ENCODE assay signal across 9 cellular contexts in genomic region chr7:12403287-12404181, GRCh38. TPM values are rescaled to one million over a fixed set of nuclear protein-coding genes. Genes with fewer than 3 reads are reported as not detected.
A peak's percentile ranks its signal among the peaks of the same experiment; 100 is the strongest.
DNase-seq lines count a peak whose midpoint lies in the region; ATAC-seq and TF ChIP-seq lines count a peak whose summit lies in the region.
"Had no signal": no experiment of that assay in that cellular context is flagged by ENCODE, and none has a peak within 500 bp of the region (broad histone marks: within the 10 kb centered on the region; RNA-seq: fewer than 3 reads in every experiment).

TSS of gene VWDE (minus strand) at chr7:12403865. CDS start at chr7:12403716, 149 bp downstream.

- H3K9ac ChIP-seq in iPS-20b (ENCODE audit: low read depth, low read length) (peak within 1 kb of the TSS; percentile 85), smooth muscle cell (ENCODE audit: low read depth) (no peak within 1 kb of the TSS)

- peak within 1 kb of the TSS; percentile 71 for H2AFZ ChIP-seq in smooth muscle cell (ENCODE audit: low read depth)

- TF ChIP-seq POLR2A in gastroesophageal sphincter (IDR thresholded peaks at IDR 0.05): no peak

- ATAC-seq in GM19438 (IDR thresholded peaks at IDR 0.05; ENCODE audit: low read depth, unreplicated experiment) (peak; percentile 66), SK-N-SH treated with all-trans-retinoic acid at 6 μM for 48 hours (peak; percentile 77), gastroesophageal sphincter (no peak)

- no peak for TF ChIP-seq EP300 in gastroesophageal sphincter (IDR thresholded peaks at IDR 0.05)

- H3K4me1 ChIP-seq in A673 (ENCODE audit: insufficient read depth, low read length, poor library complexity, severe bottlenecking) (no peaks in the 10 kb centered on the region), iPS-20b (ENCODE audit: insufficient read depth, low read length) (peaks cover 2% of the 10 kb centered on the region; the same call in 1 of the 2 replicates), smooth muscle cell (ENCODE audit: low read depth) (peaks cover 8% of the 10 kb centered on the region), gastroesophageal sphincter (peaks cover 0 to 14% (median 0%) of the 10 kb centered on the region in 3 donors)

- H3K9me3 ChIP-seq in A673 (ENCODE audit: low read depth, low read length, poor library complexity, severe bottlenecking) (no peaks in the 10 kb centered on the region), MG63 (no peaks in the 10 kb centered on the region; the same call in 1 of the 2 replicates), iPS-20b (ENCODE audit: insufficient read depth, low read depth, low read length) (peaks cover under 1% of the 10 kb centered on the region; the same call in 1 of the 2 replicates), smooth muscle cell (replicated peaks; ENCODE audit: low read depth) (no peaks in the 10 kb centered on the region), gastroesophageal sphincter (peaks cover 0 to under 1% (median 0%) of the 10 kb centered on the region in 3 donors)

- no TSS peak for BruUV-seq in A673 (replicated peaks; lab: Mats Ljungman, UMichigan)

- H3K36me3 ChIP-seq in A673 (ENCODE audit: insufficient read depth, low read length, poor library complexity, severe bottlenecking): no peaks in the 10 kb centered on the region
- no peaks in the 10 kb centered on the region for H3K36me3 ChIP-seq in MG63
- peaks cover 3% of the 10 kb centered on the region; the same call in 1 of the 2 replicates for H3K36me3 ChIP-seq in iPS-20b (ENCODE audit: insufficient read depth, low read depth, low read length)
- no peaks in the 10 kb centered on the region for H3K36me3 ChIP-seq in smooth muscle cell (ENCODE audit: low read depth)
- H3K36me3 ChIP-seq in gastroesophageal sphincter: no peaks in the 10 kb centered on the region

- H3K27me3 ChIP-seq in A673 (replicated peaks; ENCODE audit: insufficient read depth, low read depth, low read length, poor library complexity): peaks cover 8% of the 10 kb centered on the region
- H3K27me3 ChIP-seq in MG63: peaks cover 35% of the 10 kb centered on the region
- H3K27me3 ChIP-seq in iPS-20b (ENCODE audit: insufficient read depth, low read length): peaks cover 17% of the 10 kb centered on the region; the same call in 1 of the 2 replicates
- H3K27me3 ChIP-seq in smooth muscle cell (ENCODE audit: low read depth): peaks cover 65% of the 10 kb centered on the region
- H3K27me3 ChIP-seq in gastroesophageal sphincter: peaks cover 20% of the 10 kb centered on the region

- H4K20me1 ChIP-seq in smooth muscle cell (ENCODE audit: low read depth): no peaks in the 10 kb centered on the region

- intact Hi-C loops in A673 (cut with micrococcal nuclease; ENCODE audit: unreplicated experiment): no loop called here

- peak within 1 kb of the TSS; percentile 40 for H3K4me3 ChIP-seq in A673 (ENCODE audit: low read depth, low read length, poor library complexity, severe bottlenecking)
- peak within 1 kb of the TSS; percentile 20 for H3K4me3 ChIP-seq in MG63
- peak within 1 kb of the TSS; percentile 86 for H3K4me3 ChIP-seq in iPS-20b (ENCODE audit: low read length)
- peak within 1 kb of the TSS; percentile 52 for H3K4me3 ChIP-seq in smooth muscle cell
- peak within 1 kb of the TSS in 1 of 2 donors; percentile 46 for H3K4me3 ChIP-seq in gastroesophageal sphincter

- no peak within 1 kb of the TSS for H3K27ac ChIP-seq in A673 (ENCODE audit: low read depth, low read length, poor library complexity, severe bottlenecking)
- H3K27ac ChIP-seq in iPS-20b (ENCODE audit: low read length): no peak within 1 kb of the TSS
- no peak within 1 kb of the TSS for H3K27ac ChIP-seq in smooth muscle cell (ENCODE audit: low read depth)
- no peak within 1 kb of the TSS for H3K27ac ChIP-seq in gastroesophageal sphincter

- TF ChIP-seq CTCF in A673 (conservative IDR thresholded peaks at IDR 0.05; ENCODE audit: low read depth, low read length) (0 out of 2 replicates have a peak, but pooled peaks have one; percentile 11), smooth muscle cell (IDR thresholded peaks at IDR 0.05; ENCODE audit: borderline replicate concordance, insufficient read depth, poor library complexity, severe bottlenecking) (no peak), gastroesophageal sphincter (IDR thresholded peaks at IDR 0.05) (no peak)

- H3K79me2 ChIP-seq in smooth muscle cell (ENCODE audit: low read depth): no peaks in the 10 kb centered on the region

- DNase-seq in A673 (ENCODE audit: low spot score) (peak; percentile 16), MG63 (peak; percentile 2), amniotic epithelial cell (ENCODE audit: low read depth) (peak; percentile 9), smooth muscle cell (lab: John Stamatoyannopoulos, UW; ENCODE audit: unreplicated experiment) (no peak)

- CTCF ChIA-PET in A673 (lab: Charles Lee): no interaction called here

- no peaks in the 10 kb centered on the region for H3F3A ChIP-seq in smooth muscle cell (ENCODE audit: low read depth)

- H3K4me2 ChIP-seq in smooth muscle cell: peak within 1 kb of the TSS; percentile 85

- POLR2A ChIA-PET in A673 (lab: Charles Lee; ENCODE audit: low non-redundant PET): no interaction called here

- 1% methylated on average over 53 of the region's 54 CpGs for WGBS in smooth muscle cell (ENCODE audit: low lambda C conversion rate)
- 0 to 3% methylated on average over 7 to 20 of the region's 54 CpGs for WGBS in gastroesophageal sphincter (ENCODE audit: low coverage in 1 of 2), 2 donors

TF ChIP-seq in SK-N-SH treated with all-trans-retinoic acid at 6 μM for 48 hours, 23 proteins besides CTCF, POLR2A, EP300 and RAD21:
- TF ChIP-seq CSDC2 (CRISPR knock-in tag; IDR thresholded peaks at IDR 0.05) (no peak), PATZ1 (CRISPR knock-in tag; IDR thresholded peaks at IDR 0.05; ENCODE audit: borderline replicate concordance) (peak; percentile 55; the same call in 1 of the 2 replicates)

RNA-seq across cellular contexts. Expression of gene VWDE, which starts in this region (rescaled TPM):
- 0.11 and 0.32 TPM in 2 replicates for total RNA-seq in A673 (2021)
- total RNA-seq in MG63 (2014; rRNA removed; shearing (Covaris generic); ENCODE audit: low replicate concordance): not detected in 2 replicates
- total RNA-seq in smooth muscle cell: 0.13 and 0.49 TPM in 2 replicates
- not detected in 2 replicates for polyA plus RNA-seq in smooth muscle cell
- under 1 TPM in 2 of 4 donors, not detected in 2; 0.13 to 0.22 TPM for total RNA-seq in gastroesophageal sphincter
- total RNA-seq: lung microvascular endothelial cell had no signal

Comparison
In these comparisons a context has a peak if more than half of its experiments do, and no peak if none do; other contexts are left out.
1. Peak in DNase-seq and H3K4me3 ChIP-seq in A673; RNA of the gene not detected or under 1 TPM.
2. Peak in DNase-seq and H3K4me3 ChIP-seq in MG63; RNA of the gene not detected or under 1 TPM.